Comparison of ENCODE assay signal across 1 cellular context in the genomic region with DNA sequence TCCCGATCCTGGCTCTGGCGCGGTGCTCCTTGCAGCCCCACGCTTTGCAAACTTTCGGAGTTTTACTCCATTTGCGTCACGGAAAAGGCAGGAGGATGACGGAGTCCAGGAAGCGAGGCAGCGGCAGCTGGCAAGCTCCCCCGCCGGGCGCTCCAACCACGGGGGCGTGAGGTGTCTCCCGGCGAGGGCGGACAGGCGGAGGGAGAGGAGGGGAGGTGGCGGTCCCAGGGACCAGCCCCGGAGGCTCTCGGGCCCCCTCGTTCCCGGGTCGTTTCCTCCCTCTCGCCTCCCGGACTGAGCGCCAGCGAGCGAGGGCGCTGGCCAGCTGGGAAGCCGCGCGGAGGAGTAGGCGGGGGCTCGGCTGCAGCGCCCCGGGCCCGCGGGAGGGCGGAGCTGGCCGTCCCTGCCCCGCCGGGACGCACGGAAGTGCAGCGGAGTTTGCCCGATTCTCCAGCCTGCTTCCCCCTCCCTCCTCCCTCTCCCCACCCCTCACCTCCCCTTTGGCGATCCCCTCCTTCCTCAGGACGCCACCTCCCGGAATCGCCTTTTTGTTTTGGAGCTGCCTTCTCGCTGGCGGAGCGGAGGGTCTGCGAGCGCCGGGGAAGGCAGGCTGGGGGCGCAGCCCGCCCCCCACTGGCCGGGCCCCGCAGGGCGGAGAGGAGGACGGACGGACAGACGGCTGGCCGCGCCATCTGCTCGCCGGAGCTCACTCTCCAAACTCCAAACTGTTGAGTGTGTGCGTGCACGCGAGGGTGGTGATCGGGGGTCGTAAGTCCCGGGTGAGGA.
TF ChIP-seq lines count a peak whose summit lies in the region.

A gene with protein sequence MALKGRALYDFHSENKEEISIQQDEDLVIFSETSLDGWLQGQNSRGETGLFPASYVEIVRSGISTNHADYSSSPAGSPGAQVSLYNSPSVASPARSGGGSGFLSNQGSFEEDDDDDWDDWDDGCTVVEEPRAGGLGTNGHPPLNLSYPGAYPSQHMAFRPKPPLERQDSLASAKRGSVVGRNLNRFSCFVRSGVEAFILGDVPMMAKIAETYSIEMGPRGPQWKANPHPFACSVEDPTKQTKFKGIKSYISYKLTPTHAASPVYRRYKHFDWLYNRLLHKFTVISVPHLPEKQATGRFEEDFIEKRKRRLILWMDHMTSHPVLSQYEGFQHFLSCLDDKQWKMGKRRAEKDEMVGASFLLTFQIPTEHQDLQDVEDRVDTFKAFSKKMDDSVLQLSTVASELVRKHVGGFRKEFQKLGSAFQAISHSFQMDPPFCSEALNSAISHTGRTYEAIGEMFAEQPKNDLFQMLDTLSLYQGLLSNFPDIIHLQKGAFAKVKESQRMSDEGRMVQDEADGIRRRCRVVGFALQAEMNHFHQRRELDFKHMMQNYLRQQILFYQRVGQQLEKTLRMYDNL (plus strand): TSS at position 543 of the 786 bp plus-strand sequence. CDS start 1,191 bp downstream, outside the sequence.

TF ChIP-seq in GM23338, 12 proteins besides CTCF, POLR2A, EP300 and RAD21:
- TF ChIP-seq EZH2 (IDR thresholded peaks at IDR 0.05; ENCODE audit: low read depth, unreplicated experiment) = no peak
- TF ChIP-seq, protein P1, sequence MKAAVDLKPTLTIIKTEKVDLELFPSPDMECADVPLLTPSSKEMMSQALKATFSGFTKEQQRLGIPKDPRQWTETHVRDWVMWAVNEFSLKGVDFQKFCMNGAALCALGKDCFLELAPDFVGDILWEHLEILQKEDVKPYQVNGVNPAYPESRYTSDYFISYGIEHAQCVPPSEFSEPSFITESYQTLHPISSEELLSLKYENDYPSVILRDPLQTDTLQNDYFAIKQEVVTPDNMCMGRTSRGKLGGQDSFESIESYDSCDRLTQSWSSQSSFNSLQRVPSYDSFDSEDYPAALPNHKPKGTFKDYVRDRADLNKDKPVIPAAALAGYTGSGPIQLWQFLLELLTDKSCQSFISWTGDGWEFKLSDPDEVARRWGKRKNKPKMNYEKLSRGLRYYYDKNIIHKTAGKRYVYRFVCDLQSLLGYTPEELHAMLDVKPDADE (IDR thresholded peaks at IDR 0.05) = peak; percentile 35
- TF ChIP-seq NANOG (IDR thresholded peaks at IDR 0.05; ENCODE audit: borderline replicate concordance) = no peak
- TF ChIP-seq CREB1 (CRISPR knock-in tag; IDR thresholded peaks at IDR 0.05; ENCODE audit: low read depth) = no peak
- TF ChIP-seq EZH2phosphoT487 (IDR thresholded peaks at IDR 0.05; ENCODE audit: unreplicated experiment) = no peak
- TF ChIP-seq JUNB (IDR thresholded peaks at IDR 0.05; ENCODE audit: unreplicated experiment) = no peak
- no peak for TF ChIP-seq ZNF331 (CRISPR knock-in tag; IDR thresholded peaks at IDR 0.05; ENCODE audit: low read depth)
- TF ChIP-seq, protein P2, sequence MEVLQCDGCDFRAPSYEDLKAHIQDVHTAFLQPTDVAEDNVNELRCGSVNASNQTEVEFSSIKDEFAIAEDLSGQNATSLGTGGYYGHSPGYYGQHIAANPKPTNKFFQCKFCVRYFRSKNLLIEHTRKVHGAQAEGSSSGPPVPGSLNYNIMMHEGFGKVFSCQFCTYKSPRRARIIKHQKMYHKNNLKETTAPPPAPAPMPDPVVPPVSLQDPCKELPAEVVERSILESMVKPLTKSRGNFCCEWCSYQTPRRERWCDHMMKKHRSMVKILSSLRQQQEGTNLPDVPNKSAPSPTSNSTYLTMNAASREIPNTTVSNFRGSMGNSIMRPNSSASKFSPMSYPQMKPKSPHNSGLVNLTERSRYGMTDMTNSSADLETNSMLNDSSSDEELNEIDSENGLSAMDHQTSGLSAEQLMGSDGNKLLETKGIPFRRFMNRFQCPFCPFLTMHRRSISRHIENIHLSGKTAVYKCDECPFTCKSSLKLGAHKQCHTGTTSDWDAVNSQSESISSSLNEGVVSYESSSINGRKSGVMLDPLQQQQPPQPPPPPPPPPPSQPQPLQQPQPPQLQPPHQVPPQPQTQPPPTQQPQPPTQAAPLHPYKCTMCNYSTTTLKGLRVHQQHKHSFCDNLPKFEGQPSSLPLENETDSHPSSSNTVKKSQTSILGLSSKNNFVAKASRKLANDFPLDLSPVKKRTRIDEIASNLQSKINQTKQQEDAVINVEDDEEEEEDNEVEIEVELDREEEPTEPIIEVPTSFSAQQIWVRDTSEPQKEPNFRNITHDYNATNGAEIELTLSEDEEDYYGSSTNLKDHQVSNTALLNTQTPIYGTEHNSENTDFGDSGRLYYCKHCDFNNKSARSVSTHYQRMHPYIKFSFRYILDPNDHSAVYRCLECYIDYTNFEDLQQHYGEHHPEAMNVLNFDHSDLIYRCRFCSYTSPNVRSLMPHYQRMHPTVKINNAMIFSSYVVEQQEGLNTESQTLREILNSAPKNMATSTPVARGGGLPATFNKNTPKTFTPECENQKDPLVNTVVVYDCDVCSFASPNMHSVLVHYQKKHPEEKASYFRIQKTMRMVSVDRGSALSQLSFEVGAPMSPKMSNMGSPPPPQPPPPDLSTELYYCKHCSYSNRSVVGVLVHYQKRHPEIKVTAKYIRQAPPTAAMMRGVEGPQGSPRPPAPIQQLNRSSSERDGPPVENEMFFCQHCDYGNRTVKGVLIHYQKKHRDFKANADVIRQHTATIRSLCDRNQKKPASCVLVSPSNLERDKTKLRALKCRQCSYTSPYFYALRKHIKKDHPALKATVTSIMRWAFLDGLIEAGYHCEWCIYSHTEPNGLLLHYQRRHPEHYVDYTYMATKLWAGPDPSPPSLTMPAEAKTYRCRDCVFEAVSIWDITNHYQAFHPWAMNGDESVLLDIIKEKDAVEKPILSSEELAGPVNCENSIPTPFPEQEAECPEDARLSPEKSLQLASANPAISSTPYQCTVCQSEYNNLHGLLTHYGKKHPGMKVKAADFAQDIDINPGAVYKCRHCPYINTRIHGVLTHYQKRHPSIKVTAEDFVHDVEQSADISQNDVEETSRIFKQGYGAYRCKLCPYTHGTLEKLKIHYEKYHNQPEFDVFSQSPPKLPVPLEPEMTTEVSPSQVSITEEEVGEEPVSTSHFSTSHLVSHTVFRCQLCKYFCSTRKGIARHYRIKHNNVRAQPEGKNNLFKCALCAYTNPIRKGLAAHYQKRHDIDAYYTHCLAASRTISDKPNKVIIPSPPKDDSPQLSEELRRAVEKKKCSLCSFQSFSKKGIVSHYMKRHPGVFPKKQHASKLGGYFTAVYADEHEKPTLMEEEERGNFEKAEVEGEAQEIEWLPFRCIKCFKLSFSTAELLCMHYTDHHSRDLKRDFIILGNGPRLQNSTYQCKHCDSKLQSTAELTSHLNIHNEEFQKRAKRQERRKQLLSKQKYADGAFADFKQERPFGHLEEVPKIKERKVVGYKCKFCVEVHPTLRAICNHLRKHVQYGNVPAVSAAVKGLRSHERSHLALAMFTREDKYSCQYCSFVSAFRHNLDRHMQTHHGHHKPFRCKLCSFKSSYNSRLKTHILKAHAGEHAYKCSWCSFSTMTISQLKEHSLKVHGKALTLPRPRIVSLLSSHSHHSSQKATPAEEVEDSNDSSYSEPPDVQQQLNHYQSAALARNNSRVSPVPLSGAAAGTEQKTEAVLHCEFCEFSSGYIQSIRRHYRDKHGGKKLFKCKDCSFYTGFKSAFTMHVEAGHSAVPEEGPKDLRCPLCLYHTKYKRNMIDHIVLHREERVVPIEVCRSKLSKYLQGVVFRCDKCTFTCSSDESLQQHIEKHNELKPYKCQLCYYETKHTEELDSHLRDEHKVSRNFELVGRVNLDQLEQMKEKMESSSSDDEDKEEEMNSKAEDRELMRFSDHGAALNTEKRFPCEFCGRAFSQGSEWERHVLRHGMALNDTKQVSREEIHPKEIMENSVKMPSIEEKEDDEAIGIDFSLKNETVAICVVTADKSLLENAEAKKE (CRISPR knock-in tag; IDR thresholded peaks at IDR 0.05) = no peak
- peak; percentile 62 for TF ChIP-seq POLR2AphosphoS5 (IDR thresholded peaks at IDR 0.05; ENCODE audit: low read depth)
- TF ChIP-seq STAT1 (IDR thresholded peaks at IDR 0.05; ENCODE audit: unreplicated experiment) = no peak
- TF ChIP-seq, protein P3, sequence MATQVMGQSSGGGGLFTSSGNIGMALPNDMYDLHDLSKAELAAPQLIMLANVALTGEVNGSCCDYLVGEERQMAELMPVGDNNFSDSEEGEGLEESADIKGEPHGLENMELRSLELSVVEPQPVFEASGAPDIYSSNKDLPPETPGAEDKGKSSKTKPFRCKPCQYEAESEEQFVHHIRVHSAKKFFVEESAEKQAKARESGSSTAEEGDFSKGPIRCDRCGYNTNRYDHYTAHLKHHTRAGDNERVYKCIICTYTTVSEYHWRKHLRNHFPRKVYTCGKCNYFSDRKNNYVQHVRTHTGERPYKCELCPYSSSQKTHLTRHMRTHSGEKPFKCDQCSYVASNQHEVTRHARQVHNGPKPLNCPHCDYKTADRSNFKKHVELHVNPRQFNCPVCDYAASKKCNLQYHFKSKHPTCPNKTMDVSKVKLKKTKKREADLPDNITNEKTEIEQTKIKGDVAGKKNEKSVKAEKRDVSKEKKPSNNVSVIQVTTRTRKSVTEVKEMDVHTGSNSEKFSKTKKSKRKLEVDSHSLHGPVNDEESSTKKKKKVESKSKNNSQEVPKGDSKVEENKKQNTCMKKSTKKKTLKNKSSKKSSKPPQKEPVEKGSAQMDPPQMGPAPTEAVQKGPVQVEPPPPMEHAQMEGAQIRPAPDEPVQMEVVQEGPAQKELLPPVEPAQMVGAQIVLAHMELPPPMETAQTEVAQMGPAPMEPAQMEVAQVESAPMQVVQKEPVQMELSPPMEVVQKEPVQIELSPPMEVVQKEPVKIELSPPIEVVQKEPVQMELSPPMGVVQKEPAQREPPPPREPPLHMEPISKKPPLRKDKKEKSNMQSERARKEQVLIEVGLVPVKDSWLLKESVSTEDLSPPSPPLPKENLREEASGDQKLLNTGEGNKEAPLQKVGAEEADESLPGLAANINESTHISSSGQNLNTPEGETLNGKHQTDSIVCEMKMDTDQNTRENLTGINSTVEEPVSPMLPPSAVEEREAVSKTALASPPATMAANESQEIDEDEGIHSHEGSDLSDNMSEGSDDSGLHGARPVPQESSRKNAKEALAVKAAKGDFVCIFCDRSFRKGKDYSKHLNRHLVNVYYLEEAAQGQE (IDR thresholded peaks at IDR 0.05; ENCODE audit: unreplicated experiment) = no peak
- no peak for TF ChIP-seq ZNF114 (CRISPR knock-in tag; IDR thresholded peaks at IDR 0.05)
